In genomic region chr6:14452567-14453527, GRCh38 we compare ENCODE assay signal across 8 cellular contexts.
DNase-seq lines count a peak whose midpoint lies in the region; ATAC-seq and TF ChIP-seq lines count a peak whose summit lies in the region.

No MANE protein-coding gene starts in this region.

- H3K27ac Mint-ChIP-seq in natural killer cell treated with Interleukin-12 subunit alpha and Interleukin-12 subunit beta and Interleukin-15 and Interleukin-18, amount 100 ng/mL, for 72 hours, result peak overlapping the region; percentile 70 to 83

- peak overlapping the region; percentile 72 for H3K4me3 Mint-ChIP-seq in natural killer cell treated with Interleukin-12 subunit alpha and Interleukin-12 subunit beta and Interleukin-15 and Interleukin-18, amount 100 ng/mL, for 72 hours

- peak; percentile 24 for TF ChIP-seq CTCF in DND-41 (IDR thresholded peaks at IDR 0.05; ENCODE audit: borderline replicate concordance, extremely low read depth, low read length, poor library complexity, severe bottlenecking)
- no peak for TF ChIP-seq CTCF in ascending aorta (IDR thresholded peaks at IDR 0.05)
- TF ChIP-seq CTCF in omental fat pad (IDR thresholded peaks at IDR 0.05), result no peak

- ATAC-seq in DND-41 (ENCODE audit: insufficient read depth, low read depth), result peak; percentile 72
- ATAC-seq in HG03159 (IDR thresholded peaks at IDR 0.05; ENCODE audit: unreplicated experiment), result peak; percentile 71
- peak; percentile 77 to 79 for ATAC-seq in natural killer cell treated with Interleukin-12 subunit alpha and Interleukin-12 subunit beta and Interleukin-15 and Interleukin-18, amount 100 ng/mL, for 72 hours
- no peak for ATAC-seq in omental fat pad (ENCODE audit: low FRiP score)

- H3K9ac ChIP-seq in DND-41 (ENCODE audit: low read depth, low read length), result peak overlapping the region; percentile 71

- H3K4me1 ChIP-seq in DND-41 (ENCODE audit: insufficient read depth, low read length) (peaks cover 83% of the 10 kb centered on the region), ascending aorta (peaks cover 0 to 8% of the 10 kb centered on the region in 2 donors)

- H3K36me3 Mint-ChIP-seq in natural killer cell treated with Interleukin-12 subunit alpha and Interleukin-12 subunit beta and Interleukin-15 and Interleukin-18, amount 100 ng/mL, for 72 hours, result no peaks in the 10 kb centered on the region

- peak overlapping the region; percentile 72 for H3K4me2 ChIP-seq in DND-41 (ENCODE audit: insufficient read depth, low read length)

- peaks cover 43 to 45% of the 10 kb centered on the region in 2 donors for H3K4me1 Mint-ChIP-seq in natural killer cell treated with Interleukin-12 subunit alpha and Interleukin-12 subunit beta and Interleukin-15 and Interleukin-18, amount 100 ng/mL, for 72 hours (ENCODE audit: low read depth in 2 of 2)

- H3K36me3 ChIP-seq in DND-41 (ENCODE audit: insufficient read depth, low read length), result no peaks in the 10 kb centered on the region
- no peaks in the 10 kb centered on the region for H3K36me3 ChIP-seq in ascending aorta

- peaks cover 0 to 11% of the 10 kb centered on the region in 2 donors for H3K27me3 Mint-ChIP-seq in natural killer cell treated with Interleukin-12 subunit alpha and Interleukin-12 subunit beta and Interleukin-15 and Interleukin-18, amount 100 ng/mL, for 72 hours

- DNase-seq in DND-41 (peak; percentile 94), ascending aorta (ENCODE audit: low spot score in 2 of 2) (no peak), NCI-H446 (lab: John Stamatoyannopoulos, UW) (no peak), NCI-H128 (lab: John Stamatoyannopoulos, UW; ENCODE audit: unreplicated experiment) (no peak), omental fat pad (ENCODE audit: low spot score) (no peak)
- DNase-seq in activated CD8-positive, alpha-beta memory T cell treated with anti-CD3 and anti-CD28 coated beads for 24 hours, result peak; percentile 68
- DNase-seq in natural killer cell treated with Interleukin-12 subunit alpha and Interleukin-12 subunit beta and Interleukin-15 and Interleukin-18, amount 100 ng/mL, for 72 hours (ENCODE audit: low spot score), result no peak

- no peaks in the 10 kb centered on the region for H3K79me2 ChIP-seq in DND-41 (ENCODE audit: insufficient read depth, low read length)

- intact Hi-C loops in ascending aorta (cut with DNase I), result no loop called here

- no peaks in the 10 kb centered on the region for H3K27me3 ChIP-seq in DND-41 (ENCODE audit: insufficient read depth, low read length, poor library complexity)
- no peaks in the 10 kb centered on the region for H3K27me3 ChIP-seq in ascending aorta

- H3K4me3 ChIP-seq in DND-41 (ENCODE audit: low read depth in 1 of 2, low read length in 2 of 2) (peak overlapping the region in 1 of 2 experiments; percentile 52; a peak in 2 of 4 replicates), ascending aorta (no peak overlapping the region)

- H2AFZ ChIP-seq in DND-41 (ENCODE audit: low read depth, low read length), result peak overlapping the region; percentile 32

- H4K20me1 ChIP-seq in DND-41 (ENCODE audit: insufficient read depth, low read length), result no peaks in the 10 kb centered on the region

- H3K27ac ChIP-seq in DND-41 (ENCODE audit: low read length) (peak overlapping the region; percentile 100), ascending aorta (no peak overlapping the region)

- H3K9me3 Mint-ChIP-seq in natural killer cell treated with Interleukin-12 subunit alpha and Interleukin-12 subunit beta and Interleukin-15 and Interleukin-18, amount 100 ng/mL, for 72 hours, result no peaks in the 10 kb centered on the region

- H3K9me3 ChIP-seq in DND-41 (ENCODE audit: insufficient read depth, low read length, severe bottlenecking), result peaks cover 4% of the 10 kb centered on the region
- H3K9me3 ChIP-seq in ascending aorta, result no peaks in the 10 kb centered on the region

Comparison
In these comparisons a context has a peak if more than half of its experiments do, and no peak if none do; other contexts are left out.
1. DNase-seq: peak in DND-41 (single experiment) and activated CD8-positive, alpha-beta memory T cell treated with anti-CD3 and anti-CD28 coated beads for 24 hours (single experiment); none in natural killer cell treated with Interleukin-12 subunit alpha and Interleukin-12 subunit beta and Interleukin-15 and Interleukin-18, amount 100 ng/mL, for 72 hours (single experiment), ascending aorta (0 of 2), NCI-H446 (0 of 2), NCI-H128 (single experiment) and omental fat pad (single experiment).